ENCODE assay signal across 1 cellular context in genomic region chr5:174545926-174546325, GRCh38.
TF ChIP-seq lines count a peak whose summit lies in the region.

No MANE protein-coding gene starts in this region.

TF ChIP-seq in GM12878, 131 proteins besides CTCF, POLR2A, EP300 and RAD21 (continued from another document):
- TF ChIP-seq ZNF592 (IDR thresholded peaks at IDR 0.05): no peak
